In the genomic region with DNA sequence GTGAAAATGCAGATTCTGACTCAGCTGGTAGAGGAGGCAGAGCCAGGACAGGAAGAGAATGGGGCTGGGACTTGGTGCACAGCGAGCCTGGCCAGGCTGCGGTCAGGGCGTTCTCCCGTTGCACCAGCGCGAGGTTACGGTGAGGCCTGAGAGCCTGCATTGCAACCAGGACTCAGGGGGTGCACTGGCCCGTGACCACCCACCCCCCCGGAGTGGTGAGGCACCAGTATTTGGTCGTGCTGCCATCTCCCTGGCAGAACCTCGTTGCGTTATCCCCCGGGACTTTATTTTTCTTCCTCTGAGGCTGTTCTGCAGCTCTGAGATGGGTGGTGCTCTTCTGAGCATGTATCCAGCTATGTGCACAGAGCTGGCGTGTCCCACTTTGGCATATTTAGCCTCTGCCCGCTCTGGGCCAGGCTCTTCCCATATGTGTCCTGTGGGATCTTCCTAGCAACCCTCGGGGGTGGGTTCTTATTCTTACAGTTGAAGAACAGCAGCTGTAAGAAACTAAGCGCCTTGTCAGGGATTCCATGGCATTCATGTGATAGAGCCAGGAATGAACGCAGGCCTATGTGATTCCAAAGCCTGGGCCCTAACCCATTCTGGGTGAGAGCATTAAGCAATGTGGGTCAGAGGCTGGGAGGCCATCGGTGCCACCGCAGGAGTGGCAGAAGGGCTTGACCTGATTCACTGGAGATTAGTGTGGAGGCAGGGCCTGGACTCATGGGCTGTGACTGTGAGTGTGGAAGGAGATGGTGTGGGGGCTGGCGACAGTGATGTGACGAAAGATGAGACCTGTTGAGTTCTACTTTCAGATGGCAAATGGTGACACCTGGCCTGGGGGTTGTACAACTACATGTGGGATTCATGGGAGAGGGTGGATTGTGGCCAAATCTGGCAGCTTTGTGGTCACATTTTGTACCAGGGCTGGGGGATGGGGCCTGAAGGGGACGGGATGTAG, we compare ENCODE assay signal across 12 cellular contexts. TPM values are rescaled to one million over a fixed set of nuclear protein-coding genes. Genes with fewer than 3 reads are reported as not detected.
DNase-seq lines count a peak whose midpoint lies in the region; ATAC-seq and TF ChIP-seq lines count a peak whose summit lies in the region.
"Had no signal": no experiment of that assay in that cellular context is flagged by ENCODE, and none has a peak within 500 bp of the region (broad histone marks: within the 10 kb centered on the region; RNA-seq: fewer than 3 reads in every experiment).

No MANE protein-coding gene starts in this region.

- H3K4me3 Mint-ChIP-seq in activated T-helper 1 cell treated with anti-CD3 and anti-CD28 coated beads, Interleukin-12 subunit alpha, Interleukin-12 subunit beta, Interleukin-2, Interleukin-4 antibody, amounts not matched to agents 30 ng/mL and 10 ng/mL and 1 ng/mL, durations not matched to agents 14 hours and 24 hours and 36 hours: peak overlapping the region; percentile 89
- peak overlapping the region; percentile 91 for H3K4me3 Mint-ChIP-seq in neural progenitor cell

- TF ChIP-seq CTCF in GM10248 (IDR thresholded peaks at IDR 0.05; ENCODE audit: control extremely low read depth, extremely low read depth, low read depth, missing control alignments) (no peak), neural progenitor cell (IDR thresholded peaks at IDR 0.05) (no peak), heart right ventricle (IDR thresholded peaks at IDR 0.05) (no peak), foreskin fibroblast (IDR thresholded peaks at IDR 0.05; ENCODE audit: low read depth, low read length) (no peak)

- H2AFZ ChIP-seq in neural progenitor cell (replicated peaks): no peak overlapping the region

- H4K20me1 ChIP-seq in neural progenitor cell (ENCODE audit: low read depth): peaks cover 72% of the 10 kb centered on the region

- peak; percentile 37 for ATAC-seq in GM21786 (IDR thresholded peaks at IDR 0.05; ENCODE audit: unreplicated experiment)
- no peak for ATAC-seq in heart right ventricle
- ATAC-seq in GM19397 (IDR thresholded peaks at IDR 0.05; ENCODE audit: unreplicated experiment): no peak
- ATAC-seq: Panc1, right lobe of liver had no signal

- H3K4me3 ChIP-seq in neural progenitor cell (no peak overlapping the region), heart right ventricle (peak overlapping the region in 3 of 10 donors; percentile 19 to 100 (median 93)), foreskin fibroblast (ENCODE audit: low read depth in 1 of 2, low read length in 2 of 2) (no peak overlapping the region)
- H3K4me3 ChIP-seq: right lobe of liver had no signal

- DNase-seq in GM10248 (ENCODE audit: extremely low spot score): peak; percentile 50
- DNase-seq in activated T-helper 1 cell treated with anti-CD3 and anti-CD28 coated beads, Interleukin-12 subunit alpha, Interleukin-12 subunit beta, Interleukin-2, Interleukin-4 antibody, amounts not matched to agents 30 ng/mL and 10 ng/mL and 1 ng/mL, durations not matched to agents 14 hours and 24 hours and 36 hours (ENCODE audit: low spot score): no peak
- no peak for DNase-seq in neural progenitor cell (ENCODE audit: low spot score)
- no peak for DNase-seq in activated CD4-positive, CD25-positive, alpha-beta regulatory T cell (lab: John Stamatoyannopoulos, UW)
- DNase-seq in heart right ventricle: no peak
- DNase-seq in foreskin fibroblast: no peak
- DNase-seq: activated gamma-delta T cell, transverse colon had no signal

- H3K27me3 ChIP-seq in neural progenitor cell (peaks cover 20% of the 10 kb centered on the region), heart right ventricle (no peaks in the 10 kb centered on the region)
- H3K27me3 ChIP-seq: right lobe of liver, transverse colon had no signal

- H3K27ac Mint-ChIP-seq in activated T-helper 1 cell treated with anti-CD3 and anti-CD28 coated beads, Interleukin-12 subunit alpha, Interleukin-12 subunit beta, Interleukin-2, Interleukin-4 antibody, amounts not matched to agents 30 ng/mL and 10 ng/mL and 1 ng/mL, durations not matched to agents 14 hours and 24 hours and 36 hours: no peak overlapping the region
- peak overlapping the region; percentile 81 for H3K27ac Mint-ChIP-seq in neural progenitor cell

- H3K27ac ChIP-seq in neural progenitor cell (no peak overlapping the region), heart right ventricle (no peak overlapping the region)
- H3K27ac ChIP-seq: right lobe of liver, transverse colon had no signal

- H3K9me3 ChIP-seq in neural progenitor cell (ENCODE audit: low read depth) (no peaks in the 10 kb centered on the region), heart right ventricle (no peaks in the 10 kb centered on the region)
- H3K9me3 ChIP-seq: right lobe of liver, transverse colon had no signal

- H3K36me3 ChIP-seq in neural progenitor cell (no peaks in the 10 kb centered on the region), heart right ventricle (peaks cover 0 to 14% (median 0%) of the 10 kb centered on the region in 9 donors)
- H3K36me3 ChIP-seq: right lobe of liver, transverse colon had no signal

- H3K4me1 Mint-ChIP-seq in activated T-helper 1 cell treated with anti-CD3 and anti-CD28 coated beads, Interleukin-12 subunit alpha, Interleukin-12 subunit beta, Interleukin-2, Interleukin-4 antibody, amounts not matched to agents 30 ng/mL and 10 ng/mL and 1 ng/mL, durations not matched to agents 14 hours and 24 hours and 36 hours (ENCODE audit: low read depth): peaks cover 52% of the 10 kb centered on the region
- H3K4me1 Mint-ChIP-seq in neural progenitor cell: peaks cover 35% of the 10 kb centered on the region

- H3K27me3 Mint-ChIP-seq in activated T-helper 1 cell treated with anti-CD3 and anti-CD28 coated beads, Interleukin-12 subunit alpha, Interleukin-12 subunit beta, Interleukin-2, Interleukin-4 antibody, amounts not matched to agents 30 ng/mL and 10 ng/mL and 1 ng/mL, durations not matched to agents 14 hours and 24 hours and 36 hours (ENCODE audit: insufficient read depth): peaks cover 8% of the 10 kb centered on the region
- H3K27me3 Mint-ChIP-seq in neural progenitor cell (ENCODE audit: insufficient read depth, low read depth): peaks cover 8% of the 10 kb centered on the region

- WGBS in heart right ventricle, 2 donors: 81% methylated on average over 23 of the region's 23 CpGs

- H3K4me1 ChIP-seq in neural progenitor cell (peaks cover 8% of the 10 kb centered on the region), heart right ventricle (peaks cover 27 to 82% (median 70%) of the 10 kb centered on the region in 9 donors)

- peaks cover 63% of the 10 kb centered on the region for H3K79me2 ChIP-seq in neural progenitor cell (ENCODE audit: low read depth)

- intact Hi-C loops in activated T-helper 1 cell treated with anti-CD3 and anti-CD28 coated beads, Interleukin-12 subunit alpha, Interleukin-12 subunit beta, Interleukin-2, Interleukin-4 antibody, amounts not matched to agents 30 ng/mL and 10 ng/mL and 1 ng/mL, durations not matched to agents 14 hours and 24 hours and 36 hours (cut with micrococcal nuclease): no loop called here
- intact Hi-C loops in heart right ventricle (cut with DNase I): loop anchor here in 5 of 10 donors (2.0 to 10.0 kb wide), 3 partner anchors 21 to 331 kb away; a partner anchor contains a TSS

- peak overlapping the region; percentile 6 for H3K9ac ChIP-seq in neural progenitor cell

- peaks cover 10% of the 10 kb centered on the region for H3K36me3 Mint-ChIP-seq in activated T-helper 1 cell treated with anti-CD3 and anti-CD28 coated beads, Interleukin-12 subunit alpha, Interleukin-12 subunit beta, Interleukin-2, Interleukin-4 antibody, amounts not matched to agents 30 ng/mL and 10 ng/mL and 1 ng/mL, durations not matched to agents 14 hours and 24 hours and 36 hours (ENCODE audit: low read depth)
- H3K36me3 Mint-ChIP-seq in neural progenitor cell: peaks cover 17% of the 10 kb centered on the region

- H3F3A ChIP-seq in neural progenitor cell (ENCODE audit: low read depth): peaks cover 15% of the 10 kb centered on the region

- H3K4me2 ChIP-seq in neural progenitor cell: no peak overlapping the region

- CTCF ChIA-PET in GM10248 (lab: Yijun Ruan, JAX): interaction anchor here (0.6 to 7.1 kb wide), 7 partner anchors 16 to 173 kb away, joined by 3 to 115 read pairs (median 3); a partner anchor contains a TSS

- H3K9me3 Mint-ChIP-seq in activated T-helper 1 cell treated with anti-CD3 and anti-CD28 coated beads, Interleukin-12 subunit alpha, Interleukin-12 subunit beta, Interleukin-2, Interleukin-4 antibody, amounts not matched to agents 30 ng/mL and 10 ng/mL and 1 ng/mL, durations not matched to agents 14 hours and 24 hours and 36 hours: no peaks in the 10 kb centered on the region
- peaks cover 5% of the 10 kb centered on the region for H3K9me3 Mint-ChIP-seq in neural progenitor cell

- POLR2A ChIA-PET in GM10248 (lab: Yijun Ruan, JAX): interaction anchor here (0.7 kb wide), 1 partner anchor 147 kb away, joined by 4 read pairs; no protein-coding TSS in a partner anchor

RNA-seq across cellular contexts. Expression of a gene that starts 3.1 kb away (rescaled TPM):
- total RNA-seq in activated T-helper 1 cell treated with anti-CD3 and anti-CD28 coated beads, Interleukin-12 subunit alpha, Interleukin-12 subunit beta, Interleukin-2, Interleukin-4 antibody, amounts not matched to agents 30 ng/mL and 10 ng/mL and 1 ng/mL, durations not matched to agents 14 hours and 24 hours and 36 hours: 15.2 and 16.8 TPM in 2 replicates
- total RNA-seq in neural progenitor cell (ENCODE audit: low replicate concordance): 10.6 and 12.6 TPM in 2 replicates
- total RNA-seq in heart right ventricle: 10 to 100 TPM; 26.2 to 40.8 (median 31.5) TPM
- 10 to 100 TPM; 15.4 to 15.6 TPM for polyA plus RNA-seq in heart right ventricle

RNA-seq across cellular contexts. Expression of a gene that starts 21.6 kb away (rescaled TPM):
- total RNA-seq in activated T-helper 1 cell treated with anti-CD3 and anti-CD28 coated beads, Interleukin-12 subunit alpha, Interleukin-12 subunit beta, Interleukin-2, Interleukin-4 antibody, amounts not matched to agents 30 ng/mL and 10 ng/mL and 1 ng/mL, durations not matched to agents 14 hours and 24 hours and 36 hours: 106 and 115 TPM in 2 replicates
- total RNA-seq in neural progenitor cell (ENCODE audit: low replicate concordance) (13.7 and 21.0 TPM in 2 replicates), heart right ventricle (10 to 100 TPM; 50.8 to 83.3 (median 55.8) TPM)
- 10 to 100 TPM; 38.7 to 71.6 TPM for polyA plus RNA-seq in heart right ventricle
